16 cellular contexts compared by ENCODE assay signal in the genomic region with DNA sequence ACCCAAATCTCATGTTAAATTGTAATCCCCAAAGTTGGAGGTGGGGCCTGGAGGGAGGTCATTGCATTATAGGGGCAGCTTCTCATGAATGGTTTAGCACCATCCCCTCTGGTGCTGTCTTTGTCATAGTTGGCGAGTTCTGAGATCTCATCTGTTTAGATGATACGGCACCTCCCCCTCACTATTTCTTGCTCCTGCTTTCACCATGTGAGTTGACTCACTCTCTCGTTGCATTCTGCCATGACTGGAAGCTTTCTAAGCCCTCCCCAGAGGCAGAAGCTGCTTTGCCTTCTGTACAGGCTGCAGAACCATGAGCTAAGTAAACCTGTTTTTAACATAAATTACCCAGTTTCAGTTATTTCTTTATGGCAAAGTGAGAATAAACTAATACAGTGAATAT.
"Had no signal": no experiment of that assay in that cellular context is flagged by ENCODE, and none has a peak within 500 bp of the region (broad histone marks: within the 10 kb centered on the region; RNA-seq: fewer than 3 reads in every experiment).

No MANE protein-coding gene starts in this region.

- H2AFZ ChIP-seq: neural progenitor cell had no signal

- H3K27ac Mint-ChIP-seq: activated CD8-positive, alpha-beta memory T cell treated with anti-CD3 and anti-CD28 coated beads, Interleukin-2, amount 10 ng/mL, durations not matched to agents 7 days and 5 days; activated naive CD8-positive, alpha-beta T cell; dendritic cell treated with granulocyte-macrophage colony-stimulating factor and Interleukin-4, amounts not matched to agents 40 ng/mL and 50 ng/mL, for 4 days; neural progenitor cell had no signal

- H3K4me3 ChIP-seq: lower lobe of right lung, neural progenitor cell, pancreas, thyroid gland had no signal

- H3K36me3 Mint-ChIP-seq: activated CD8-positive, alpha-beta memory T cell treated with anti-CD3 and anti-CD28 coated beads, Interleukin-2, amount 10 ng/mL, durations not matched to agents 7 days and 5 days; neural progenitor cell had no signal

- H3K4me3 Mint-ChIP-seq: activated CD8-positive, alpha-beta memory T cell treated with anti-CD3 and anti-CD28 coated beads, Interleukin-2, amount 10 ng/mL, durations not matched to agents 7 days and 5 days; activated naive CD8-positive, alpha-beta T cell; activated T-cell treated with anti-CD3 and anti-CD28 coated beads, Interleukin-2, amount 50 U/mL, for 4 hours; dendritic cell treated with granulocyte-macrophage colony-stimulating factor and Interleukin-4, amounts not matched to agents 40 ng/mL and 50 ng/mL, for 4 days; neural progenitor cell had no signal

- H3K4me2 ChIP-seq: neural progenitor cell had no signal

- ATAC-seq: activated CD8-positive, alpha-beta memory T cell treated with anti-CD3 and anti-CD28 coated beads, Interleukin-2, amount 10 ng/mL, durations not matched to agents 7 days and 5 days; activated T-cell treated with anti-CD3 and anti-CD28 coated beads, Interleukin-2, amount 50 U/mL, for 4 hours; left cardiac atrium; lower lobe of right lung; pancreas had no signal

- H3K27ac ChIP-seq: brain microvascular endothelial cell, lower lobe of right lung, neural progenitor cell, pancreas, thyroid gland had no signal

- H3K36me3 ChIP-seq: brain microvascular endothelial cell, lower lobe of right lung, neural progenitor cell, pancreas, thyroid gland had no signal

- DNase-seq: activated CD8-positive, alpha-beta memory T cell treated with anti-CD3 and anti-CD28 coated beads, Interleukin-2, amount 10 ng/mL, durations not matched to agents 7 days and 5 days; activated gamma-delta T cell; activated T-cell treated with anti-CD3 and anti-CD28 coated beads, Interleukin-2, amount 50 U/mL, for 4 hours; brain microvascular endothelial cell; foreskin fibroblast; head of caudate nucleus; left cardiac atrium; lower lobe of right lung; midbrain; pancreas; retina; thyroid gland had no signal

- H3K9ac ChIP-seq: neural progenitor cell had no signal

- H3K27me3 Mint-ChIP-seq: activated CD8-positive, alpha-beta memory T cell treated with anti-CD3 and anti-CD28 coated beads, Interleukin-2, amount 10 ng/mL, durations not matched to agents 7 days and 5 days; dendritic cell treated with granulocyte-macrophage colony-stimulating factor and Interleukin-4, amounts not matched to agents 40 ng/mL and 50 ng/mL, for 4 days had no signal

- FAIRE-seq: pancreas, urothelium cell line had no signal

- H3K4me1 Mint-ChIP-seq: activated CD8-positive, alpha-beta memory T cell treated with anti-CD3 and anti-CD28 coated beads, Interleukin-2, amount 10 ng/mL, durations not matched to agents 7 days and 5 days; neural progenitor cell had no signal

- H3K4me1 ChIP-seq: lower lobe of right lung, neural progenitor cell, pancreas, thyroid gland had no signal

- H3K9me3 ChIP-seq: pancreas, thyroid gland had no signal

- H3K27me3 ChIP-seq: brain microvascular endothelial cell, neural progenitor cell, pancreas, thyroid gland had no signal
